Comparison of ENCODE assay signal across 11 cellular contexts in genomic region chr9:97981828-97982164, GRCh38. TPM values are rescaled to one million over a fixed set of nuclear protein-coding genes. Genes with fewer than 3 reads are reported as not detected.
DNase-seq lines count a peak whose midpoint lies in the region; ATAC-seq and TF ChIP-seq lines count a peak whose summit lies in the region.
"Had no signal": no experiment of that assay in that cellular context is flagged by ENCODE, and none has a peak within 500 bp of the region (broad histone marks: within the 10 kb centered on the region; RNA-seq: fewer than 3 reads in every experiment).

No MANE protein-coding gene starts in this region.

- H3K4me3 ChIP-seq in ACC112 (ENCODE audit: low read depth, low read length) (peak overlapping the region; percentile 95), HCT116 (replicated peaks in 1 of 2; ENCODE audit: low read depth in 1 of 2, low read length in 2 of 2) (peak overlapping the region; percentile 71 to 86; a peak in 2 of 4 replicates), mesodermal cell (ENCODE audit: extremely low read depth, insufficient read depth, low read length, poor library complexity, severe bottlenecking) (no peak overlapping the region)

- H3K27me3 ChIP-seq in ACC112 (ENCODE audit: insufficient read depth, low read length): no peaks in the 10 kb centered on the region
- H3K27me3 ChIP-seq in HCT116 (ENCODE audit: insufficient read depth, low read length): no peaks in the 10 kb centered on the region

- intact Hi-C loops in HCT116 (cut with micrococcal nuclease): loop anchor here (2.0 kb wide), 1 partner anchor 59 kb away; the partner anchor contains the start of gene TRMO
- intact Hi-C loops in activated T-helper 1 cell treated with anti-CD3 and anti-CD28 coated beads, Interleukin-12 subunit alpha, Interleukin-12 subunit beta, Interleukin-2, Interleukin-4 antibody, amounts not matched to agents 30 ng/mL and 10 ng/mL and 1 ng/mL, durations not matched to agents 14 hours and 24 hours and 36 hours (cut with micrococcal nuclease): loop anchor here (2.0 to 5.0 kb wide), 3 partner anchors 27 to 1841 kb away; partner anchors contain the start of gene NR4A3

- no TSS peak for BruUV-seq in HCT116 (replicated peaks; lab: Mats Ljungman, UMichigan)

- H3K27ac Mint-ChIP-seq in activated T-helper 1 cell treated with anti-CD3 and anti-CD28 coated beads, Interleukin-12 subunit alpha, Interleukin-12 subunit beta, Interleukin-2, Interleukin-4 antibody, amounts not matched to agents 30 ng/mL and 10 ng/mL and 1 ng/mL, durations not matched to agents 14 hours and 24 hours and 36 hours: peak overlapping the region; percentile 78

- no peaks in the 10 kb centered on the region for H4K20me1 ChIP-seq in HCT116 (ENCODE audit: insufficient read depth)

- H3K4me2 ChIP-seq in HCT116 (ENCODE audit: low read length): peak overlapping the region; percentile 93

- no peak for TF ChIP-seq POLR2A in HCT116 (IDR thresholded peaks at IDR 0.05; ENCODE audit: borderline replicate concordance, extremely low read depth, insufficient read depth, insufficient read length)

- H3K36me3 Mint-ChIP-seq in activated T-helper 1 cell treated with anti-CD3 and anti-CD28 coated beads, Interleukin-12 subunit alpha, Interleukin-12 subunit beta, Interleukin-2, Interleukin-4 antibody, amounts not matched to agents 30 ng/mL and 10 ng/mL and 1 ng/mL, durations not matched to agents 14 hours and 24 hours and 36 hours (ENCODE audit: low read depth): peaks cover 6% of the 10 kb centered on the region

- H3K79me2 ChIP-seq in ACC112 (ENCODE audit: control insufficient read depth, insufficient read depth, low read length, unreplicated experiment) (peaks cover 38% of the 10 kb centered on the region), HCT116 (ENCODE audit: insufficient read depth, low read length) (peaks cover 32% of the 10 kb centered on the region)

- no peak for ATAC-seq in HCT116
- no peak for ATAC-seq in HG03025 (IDR thresholded peaks at IDR 0.05; ENCODE audit: low FRiP score, unreplicated experiment)
- no peak for ATAC-seq in HG03432 (IDR thresholded peaks at IDR 0.05; ENCODE audit: unreplicated experiment)

- no peak for TF ChIP-seq CTCF in HCT116 (IDR thresholded peaks at IDR 0.05 in 2 of 3, conservative IDR thresholded peaks at IDR 0.05 in 1 of 3; ENCODE audit: borderline replicate concordance in 1 of 3, insufficient read depth in 1 of 3, low read depth in 2 of 3, low read length in 2 of 3)

- no peak overlapping the region for H3K27ac ChIP-seq in ACC112 (ENCODE audit: low read depth, low read length)
- H3K27ac ChIP-seq in HCT116 (ENCODE audit: low read depth, low read length): no peak overlapping the region
- peak overlapping the region; percentile 71 for H3K27ac ChIP-seq in mesodermal cell (ENCODE audit: low read depth, low read length, severe bottlenecking)

- H3K4me1 ChIP-seq in ACC112 (ENCODE audit: control insufficient read depth, insufficient read depth, low read length, unreplicated experiment) (peaks cover 26% of the 10 kb centered on the region), HCT116 (ENCODE audit: control insufficient read depth in 1 of 2, insufficient read depth in 2 of 2, low read length in 2 of 2) (peaks cover 15 to 36% of the 10 kb centered on the region in 2 experiments), mesodermal cell (ENCODE audit: control insufficient read depth, insufficient read depth, low read length, poor library complexity, severe bottlenecking) (peaks cover 7% of the 10 kb centered on the region)

- no peaks in the 10 kb centered on the region for H3K36me3 ChIP-seq in ACC112 (ENCODE audit: insufficient read depth, low read length)
- no peaks in the 10 kb centered on the region; a peak in 1 of 4 replicates for H3K36me3 ChIP-seq in HCT116 (ENCODE audit: control insufficient read depth in 1 of 2, insufficient read depth in 2 of 2, low read length in 2 of 2)
- no peaks in the 10 kb centered on the region for H3K36me3 ChIP-seq in mesodermal cell (ENCODE audit: control insufficient read depth, insufficient read depth, low read length)

- H3K9me2 ChIP-seq in HCT116 (ENCODE audit: insufficient read depth): no peaks in the 10 kb centered on the region

- 60 to 71% methylated on average over 1 to 2 of the region's 4 CpGs for WGBS in mesodermal cell (ENCODE audit: insufficient coverage in 2 of 2), 2 experiments

- no peaks in the 10 kb centered on the region for H3K27me3 Mint-ChIP-seq in activated T-helper 1 cell treated with anti-CD3 and anti-CD28 coated beads, Interleukin-12 subunit alpha, Interleukin-12 subunit beta, Interleukin-2, Interleukin-4 antibody, amounts not matched to agents 30 ng/mL and 10 ng/mL and 1 ng/mL, durations not matched to agents 14 hours and 24 hours and 36 hours (ENCODE audit: insufficient read depth)

- DNase-seq in HCT116 (ENCODE audit: low read depth, low spot score) (no peak), NCI-H526 (lab: John Stamatoyannopoulos, UW) (no peak)
- no peak for DNase-seq in activated T-helper 1 cell treated with anti-CD3 and anti-CD28 coated beads, Interleukin-12 subunit alpha, Interleukin-12 subunit beta, Interleukin-2, Interleukin-4 antibody, amounts not matched to agents 30 ng/mL and 10 ng/mL and 1 ng/mL, durations not matched to agents 14 hours and 24 hours and 36 hours (ENCODE audit: low spot score)
- no peak for DNase-seq in effector CD4-positive, alpha-beta T cell
- DNase-seq: DMS79 treated with DMSO at 0.1 percent for 48 hours, NCI-H1436 treated with DMSO at 0.1 percent for 48 hours, occipital lobe had no signal

- no peaks in the 10 kb centered on the region for H3K9me3 ChIP-seq in HCT116 (ENCODE audit: control insufficient read depth in 1 of 2, insufficient read depth in 1 of 2, low read depth in 1 of 2, low read length in 2 of 2)
- no peaks in the 10 kb centered on the region for H3K9me3 ChIP-seq in mesodermal cell (ENCODE audit: control insufficient read depth, low read length)

- H3K9me3 Mint-ChIP-seq in activated T-helper 1 cell treated with anti-CD3 and anti-CD28 coated beads, Interleukin-12 subunit alpha, Interleukin-12 subunit beta, Interleukin-2, Interleukin-4 antibody, amounts not matched to agents 30 ng/mL and 10 ng/mL and 1 ng/mL, durations not matched to agents 14 hours and 24 hours and 36 hours: no peaks in the 10 kb centered on the region

- TF ChIP-seq RAD21 in HCT116 (IDR thresholded peaks at IDR 0.05; ENCODE audit: low read depth): no peak

- RAD21 ChIA-PET in HCT116 (lab: Charles Lee; ENCODE audit: low non-redundant PET in 1 of 2, low total read pairs in 2 of 2, uncharacterized antibody in 2 of 2, unreplicated experiment in 2 of 2): no interaction called here

- H3K9ac ChIP-seq in HCT116 (ENCODE audit: low read length): peak overlapping the region; percentile 99; the same call in 1 of the 2 replicates

- peak overlapping the region; percentile 80 for H3K4me3 Mint-ChIP-seq in activated T-helper 1 cell treated with anti-CD3 and anti-CD28 coated beads, Interleukin-12 subunit alpha, Interleukin-12 subunit beta, Interleukin-2, Interleukin-4 antibody, amounts not matched to agents 30 ng/mL and 10 ng/mL and 1 ng/mL, durations not matched to agents 14 hours and 24 hours and 36 hours

- CTCF ChIA-PET in HCT116 (lab: Charles Lee): interaction anchor here (0.6 to 2.4 kb wide), 2 partner anchors 59 to 79 kb away, joined by 3 to 7 read pairs; no protein-coding TSS in a partner anchor

- H2AFZ ChIP-seq in ACC112 (ENCODE audit: low read length, unreplicated experiment): no peak overlapping the region
- no peak overlapping the region for H2AFZ ChIP-seq in HCT116 (ENCODE audit: low read depth, low read length, poor library complexity, severe bottlenecking)

- H3K4me1 Mint-ChIP-seq in activated T-helper 1 cell treated with anti-CD3 and anti-CD28 coated beads, Interleukin-12 subunit alpha, Interleukin-12 subunit beta, Interleukin-2, Interleukin-4 antibody, amounts not matched to agents 30 ng/mL and 10 ng/mL and 1 ng/mL, durations not matched to agents 14 hours and 24 hours and 36 hours (ENCODE audit: low read depth): peaks cover 36% of the 10 kb centered on the region

- POLR2A ChIA-PET in HCT116 (lab: Charles Lee): interaction anchor here (1.0 kb wide), 1 partner anchor 59 kb away, joined by 3 read pairs; the partner anchor contains the start of gene TRMO

TF ChIP-seq in HCT116, 20 proteins besides CTCF, POLR2A, EP300 and RAD21:
- TF ChIP-seq ELF1 (IDR thresholded peaks at IDR 0.05; ENCODE audit: borderline replicate concordance, low read depth): no peak
- TF ChIP-seq SRF (IDR thresholded peaks at IDR 0.05; ENCODE audit: low read depth): 0 out of 2 replicates have a peak, but pooled peaks have one; percentile 14

RNA-seq across cellular contexts. Expression of gene ANP32B, which starts 1.3 kb away (rescaled TPM):
- 206 TPM for total RNA-seq in HCT116 (2021; ENCODE audit: unreplicated experiment)
- 164 and 188 TPM in 2 replicates for polyA plus RNA-seq in HCT116 (2012)
- total RNA-seq in activated T-helper 1 cell treated with anti-CD3 and anti-CD28 coated beads, Interleukin-12 subunit alpha, Interleukin-12 subunit beta, Interleukin-2, Interleukin-4 antibody, amounts not matched to agents 30 ng/mL and 10 ng/mL and 1 ng/mL, durations not matched to agents 14 hours and 24 hours and 36 hours: 305 and 313 TPM in 2 replicates
- 183 TPM for polyA plus RNA-seq in mesodermal cell (2013, experiment 1 of 2)
- polyA plus RNA-seq in mesodermal cell (2013, experiment 2 of 2): 221 TPM

RNA-seq across cellular contexts. Expression of gene HEMGN, which starts 43.8 kb away (rescaled TPM):
- total RNA-seq in HCT116 (2021; ENCODE audit: unreplicated experiment): not detected
- not detected in 2 replicates for polyA plus RNA-seq in HCT116 (2012)
- total RNA-seq in activated T-helper 1 cell treated with anti-CD3 and anti-CD28 coated beads, Interleukin-12 subunit alpha, Interleukin-12 subunit beta, Interleukin-2, Interleukin-4 antibody, amounts not matched to agents 30 ng/mL and 10 ng/mL and 1 ng/mL, durations not matched to agents 14 hours and 24 hours and 36 hours: 0.24 and 0.31 TPM in 2 replicates
- polyA plus RNA-seq in mesodermal cell (2013, experiment 1 of 2): not detected
- not detected for polyA plus RNA-seq in mesodermal cell (2013, experiment 2 of 2)

RNA-seq across cellular contexts. Expression of gene TRMO, which starts 59.5 kb away (rescaled TPM):
- 10.2 TPM for total RNA-seq in HCT116 (2021; ENCODE audit: unreplicated experiment)
- 6.0 and 8.1 TPM in 2 replicates for polyA plus RNA-seq in HCT116 (2012)
- total RNA-seq in activated T-helper 1 cell treated with anti-CD3 and anti-CD28 coated beads, Interleukin-12 subunit alpha, Interleukin-12 subunit beta, Interleukin-2, Interleukin-4 antibody, amounts not matched to agents 30 ng/mL and 10 ng/mL and 1 ng/mL, durations not matched to agents 14 hours and 24 hours and 36 hours: 13.1 and 14.5 TPM in 2 replicates
- polyA plus RNA-seq in mesodermal cell (2013, experiment 1 of 2): 5.0 TPM
- polyA plus RNA-seq in mesodermal cell (2013, experiment 2 of 2): 4.5 TPM
